In the genomic region with DNA sequence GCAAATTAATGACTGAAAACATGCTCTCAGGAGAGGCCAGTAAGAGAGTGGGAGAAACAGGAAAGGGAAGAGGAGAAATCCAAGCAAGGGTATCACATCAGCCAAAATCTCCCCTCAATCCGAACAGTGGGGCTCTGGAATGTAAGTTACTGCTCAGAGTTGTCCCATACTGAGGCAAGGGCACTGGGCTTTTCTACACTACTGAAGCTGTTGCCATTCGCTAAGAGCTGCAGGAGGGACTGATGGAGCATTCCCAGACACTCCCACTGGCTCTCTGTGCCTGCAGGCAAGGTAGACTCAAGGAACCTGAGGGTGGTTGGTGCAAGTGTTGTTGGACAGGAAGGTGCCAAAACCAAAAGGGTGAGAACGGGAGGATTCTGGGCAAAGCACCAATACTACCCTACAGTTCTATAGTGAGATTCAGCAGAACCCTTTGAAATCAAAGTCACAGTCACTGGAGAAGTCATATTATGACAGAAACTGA, we compare ENCODE assay signal across 19 cellular contexts. TPM values are rescaled to one million over a fixed set of nuclear protein-coding genes. Genes with fewer than 3 reads are reported as not detected.
A peak's percentile ranks its signal among the peaks of the same experiment; 100 is the strongest.
DNase-seq lines count a peak whose midpoint lies in the region; ATAC-seq, FAIRE-seq and TF ChIP-seq lines count a peak whose summit lies in the region.
"Had no signal": no experiment of that assay in that cellular context is flagged by ENCODE, and none has a peak within 500 bp of the region (broad histone marks: within the 10 kb centered on the region; RNA-seq: fewer than 3 reads in every experiment).

No MANE protein-coding gene starts in this region.

- H3K27ac ChIP-seq in GM23338 (ENCODE audit: low read depth), result no peak overlapping the region
- no peak overlapping the region for H3K27ac ChIP-seq in small intestine (ENCODE audit: low read depth in 1 of 2, low read length in 1 of 2)
- H3K27ac ChIP-seq: 22Rv1, A549 had no signal

- WGBS in small intestine, 3 donors, result 74 to 81% (median 80%) methylated on average over 3 of the region's 3 CpGs

- ATAC-seq in GM23338 (peak; percentile 65), WTC11 (peak; percentile 90), mucosa of descending colon (peak; percentile 17), HG03342 (IDR thresholded peaks at IDR 0.05; ENCODE audit: unreplicated experiment) (no peak)
- ATAC-seq: A549, HCT116, HepG2 had no signal

- no peaks in the 10 kb centered on the region for H3K9me2 ChIP-seq in GM23338 (ENCODE audit: insufficient read depth)

- H2AFZ ChIP-seq in GM23338, result 0 out of 2 replicates have a peak overlapping the region, but pooled peaks have one; percentile 18

- no peak overlapping the region for H3K4me3 ChIP-seq in GM23338
- H3K4me3 ChIP-seq in mucosa of descending colon, result no peak overlapping the region
- H3K4me3 ChIP-seq in small intestine (ENCODE audit: low read depth in 1 of 2, low read length in 2 of 2), result no peak overlapping the region
- H3K4me3 ChIP-seq: A549 had no signal

- no peaks in the 10 kb centered on the region for H3K9me3 ChIP-seq in mucosa of descending colon
- H3K9me3 ChIP-seq in small intestine (ENCODE audit: control insufficient read depth, low read depth), result no peaks in the 10 kb centered on the region
- H3K9me3 ChIP-seq: A549 had no signal

- no peaks in the 10 kb centered on the region for H3K79me2 ChIP-seq in GM23338 (replicated peaks; ENCODE audit: insufficient read depth)

- no peaks in the 10 kb centered on the region for H3K36me3 Mint-ChIP-seq in activated CD4-positive, alpha-beta T cell treated with anti-CD3 and anti-CD28 coated beads, Interleukin-2, amount 10 ng/mL, durations not matched to agents 24 days and 14 days (ENCODE audit: low read depth)
- no peaks in the 10 kb centered on the region; the same call in 2 of the 3 replicates for H3K36me3 Mint-ChIP-seq in GM23338 (ENCODE audit: low read depth)
- H3K36me3 Mint-ChIP-seq in WTC11, result no peaks in the 10 kb centered on the region
- H3K36me3 Mint-ChIP-seq: CD14-positive monocyte; CD4-positive, alpha-beta memory T cell had no signal

- intact Hi-C loops in activated CD4-positive, alpha-beta T cell treated with anti-CD3 and anti-CD28 coated beads, Interleukin-2, amount 10 ng/mL, durations not matched to agents 24 days and 14 days (cut with micrococcal nuclease), result no loop called here
- intact Hi-C loops in mucosa of descending colon (cut with DNase I, micrococcal nuclease), result no loop called here

- H3K9me3 Mint-ChIP-seq in activated CD4-positive, alpha-beta T cell treated with anti-CD3 and anti-CD28 coated beads, Interleukin-2, amount 10 ng/mL, durations not matched to agents 24 days and 14 days, result no peaks in the 10 kb centered on the region
- H3K9me3 Mint-ChIP-seq in GM23338 (peaks cover under 1% of the 10 kb centered on the region; the same call in 1 of the 3 replicates), WTC11 (peaks cover under 1% of the 10 kb centered on the region; the same call in 1 of the 2 replicates)
- H3K9me3 Mint-ChIP-seq: HFFc6 had no signal

- CTCF ChIA-PET in WTC11 (lab: Charles Lee), result interaction anchor here (1.1 kb wide), 1 partner anchor 35 kb away, joined by 3 read pairs; no protein-coding TSS in a partner anchor

- H3K4me3 Mint-ChIP-seq in activated CD4-positive, alpha-beta T cell treated with anti-CD3 and anti-CD28 coated beads, Interleukin-2, amount 10 ng/mL, durations not matched to agents 24 days and 14 days, result no peak overlapping the region
- H3K4me3 Mint-ChIP-seq in GM23338, result no peak overlapping the region
- H3K4me3 Mint-ChIP-seq in WTC11, result no peak overlapping the region
- H3K4me3 Mint-ChIP-seq: CD14-positive monocyte; CD4-positive, alpha-beta memory T cell; HFFc6 had no signal

- POLR2A ChIA-PET in WTC11 (lab: Charles Lee), result no interaction called here

- H3K4me2 ChIP-seq in GM23338, result no peak overlapping the region
- H3K4me2 ChIP-seq: A549 had no signal

- no peaks in the 10 kb centered on the region for H3F3A ChIP-seq in GM23338 (replicated peaks; ENCODE audit: low read depth)

- no peak for FAIRE-seq in small intestine (lab: Jason Lieb, UNC)
- FAIRE-seq: A549, HepG2 had no signal

- no peaks in the 10 kb centered on the region for H3K27me3 ChIP-seq in GM23338 (ENCODE audit: insufficient read depth)
- no peaks in the 10 kb centered on the region for H3K27me3 ChIP-seq in small intestine (ENCODE audit: control insufficient read depth in 2 of 2, insufficient read depth in 2 of 2, low read length in 2 of 2)

- peak; percentile 43 for DNase-seq in activated CD4-positive, alpha-beta T cell treated with anti-CD3 and anti-CD28 coated beads, Interleukin-2, amount 10 ng/mL, durations not matched to agents 24 days and 14 days
- no peak for DNase-seq in activated CD4-positive, alpha-beta T cell treated with anti-CD3 and anti-CD28 coated beads for 48 hours
- DNase-seq in GM23338 (ENCODE audit: low spot score), result no peak
- DNase-seq in WTC11 (ENCODE audit: low spot score), result no peak
- no peak for DNase-seq in mucosa of descending colon
- DNase-seq in HCEC 1CT, result no peak
- DNase-seq in small intestine, result no peak
- DNase-seq: AML-193; CD4-positive, alpha-beta memory T cell; DMS153; DMS79; GF-D8; HFFc6 had no signal

- TF ChIP-seq CTCF in GM23338 (conservative IDR thresholded peaks at IDR 0.05; ENCODE audit: low read depth in 2 of 2), result no peak
- TF ChIP-seq CTCF in WTC11 (IDR thresholded peaks at IDR 0.05), result no peak
- no peak for TF ChIP-seq CTCF in mucosa of descending colon (IDR thresholded peaks at IDR 0.05)

- H3K27ac Mint-ChIP-seq in activated CD4-positive, alpha-beta T cell treated with anti-CD3 and anti-CD28 coated beads, Interleukin-2, amount 10 ng/mL, durations not matched to agents 24 days and 14 days, result no peak overlapping the region
- H3K27ac Mint-ChIP-seq in GM23338 (no peak overlapping the region), WTC11 (no peak overlapping the region)
- H3K27ac Mint-ChIP-seq: CD14-positive monocyte; CD4-positive, alpha-beta memory T cell; HFFc6 had no signal

- H3K27me3 Mint-ChIP-seq in activated CD4-positive, alpha-beta T cell treated with anti-CD3 and anti-CD28 coated beads, Interleukin-2, amount 10 ng/mL, durations not matched to agents 24 days and 14 days, result peaks cover 2% of the 10 kb centered on the region
- no peaks in the 10 kb centered on the region for H3K27me3 Mint-ChIP-seq in GM23338 (ENCODE audit: insufficient read depth, low read depth, poor library complexity)
- no peaks in the 10 kb centered on the region for H3K27me3 Mint-ChIP-seq in WTC11 (ENCODE audit: low read depth)
- H3K27me3 Mint-ChIP-seq: CD4-positive, alpha-beta memory T cell had no signal

- H3K4me1 ChIP-seq in GM23338 (ENCODE audit: insufficient read depth) (no peaks in the 10 kb centered on the region), mucosa of descending colon (ENCODE audit: low read depth) (no peaks in the 10 kb centered on the region), small intestine (ENCODE audit: control insufficient read depth in 2 of 2, insufficient read depth in 1 of 2, low read depth in 1 of 2, low read length in 1 of 2) (no peaks in the 10 kb centered on the region)

- H3K4me1 Mint-ChIP-seq in activated CD4-positive, alpha-beta T cell treated with anti-CD3 and anti-CD28 coated beads, Interleukin-2, amount 10 ng/mL, durations not matched to agents 24 days and 14 days, result no peaks in the 10 kb centered on the region
- H3K4me1 Mint-ChIP-seq in GM23338 (no peaks in the 10 kb centered on the region), WTC11 (no peaks in the 10 kb centered on the region)
- H3K4me1 Mint-ChIP-seq: CD14-positive monocyte had no signal

- H4K20me1 ChIP-seq in GM23338 (replicated peaks; ENCODE audit: insufficient read depth), result no peaks in the 10 kb centered on the region

- no peaks in the 10 kb centered on the region for H3K36me3 ChIP-seq in GM23338 (ENCODE audit: insufficient read depth)
- H3K36me3 ChIP-seq in mucosa of descending colon (ENCODE audit: low read depth), result no peaks in the 10 kb centered on the region
- no peaks in the 10 kb centered on the region for H3K36me3 ChIP-seq in small intestine (ENCODE audit: control insufficient read depth in 2 of 2, insufficient read depth in 2 of 2, low read length in 2 of 2)

TF ChIP-seq in GM23338, 12 proteins besides CTCF, POLR2A, EP300 and RAD21 (continues in another document):
- no peak for TF ChIP-seq EZH2 (IDR thresholded peaks at IDR 0.05; ENCODE audit: low read depth, unreplicated experiment)
- no peak for TF ChIP-seq STAT1 (IDR thresholded peaks at IDR 0.05; ENCODE audit: unreplicated experiment)
- no peak for TF ChIP-seq JUNB (IDR thresholded peaks at IDR 0.05; ENCODE audit: unreplicated experiment)

RNA-seq across cellular contexts. Expression of a gene that starts 46.1 kb away (rescaled TPM):
- total RNA-seq in activated CD4-positive, alpha-beta T cell treated with anti-CD3 and anti-CD28 coated beads, Interleukin-2, amount 10 ng/mL, durations not matched to agents 24 days and 14 days, result 0.26 and 0.28 TPM in 2 replicates
- total RNA-seq in GM23338 (2014; rRNA removed; shearing (Covaris generic)), result 2.0 and 2.4 TPM in 2 replicates
- 0.55 TPM in 1 of 2 replicates, not detected in the other for polyA plus RNA-seq in GM23338 (2016; fragmentation: Nextera tagmentation; extraction: Ambion mirVana)
- total RNA-seq in WTC11 (2021), result 0.37 to 1.4 TPM (median 0.73 TPM) in 3 replicates
- total RNA-seq in mucosa of descending colon, result 1 to 10 TPM; 1.1 to 6.5 (median 1.4) TPM
- 1 to 10 TPM in 1 of 3 donors, under 1 TPM in 2; 0.54 to 3.6 (median 0.79) TPM for polyA plus RNA-seq in small intestine
- polyA plus RNA-seq: CD14-positive monocyte had no signal
